Comparison of ENCODE assay signal across 8 cellular contexts in genomic region chr19:1324792-1325567, GRCh38. TPM values are rescaled to one million over a fixed set of nuclear protein-coding genes. Genes with fewer than 3 reads are reported as not detected.
DNase-seq lines count a peak whose midpoint lies in the region; ATAC-seq and TF ChIP-seq lines count a peak whose summit lies in the region.

No MANE protein-coding gene starts in this region.

- no peak overlapping the region for H3K4me3 Mint-ChIP-seq in activated naive CD8-positive, alpha-beta T cell treated with anti-CD3 and anti-CD28 coated beads, Interleukin-2, amount 10 ng/mL, durations not matched to agents 7 days and 5 days

- peaks cover 0 to 61% (median 13%) of the 10 kb centered on the region in 3 donors for H3K27me3 ChIP-seq in psoas muscle (ENCODE audit: insufficient read depth in 3 of 3, low read length in 2 of 3)

- H3K4me1 Mint-ChIP-seq in activated naive CD8-positive, alpha-beta T cell treated with anti-CD3 and anti-CD28 coated beads, Interleukin-2, amount 10 ng/mL, durations not matched to agents 7 days and 5 days: no peaks in the 10 kb centered on the region

- H3K27ac ChIP-seq in psoas muscle: no peak overlapping the region

- H3K27me3 Mint-ChIP-seq in activated naive CD8-positive, alpha-beta T cell treated with anti-CD3 and anti-CD28 coated beads, Interleukin-2, amount 10 ng/mL, durations not matched to agents 7 days and 5 days: peaks cover 31% of the 10 kb centered on the region

- H3K36me3 Mint-ChIP-seq in activated naive CD8-positive, alpha-beta T cell treated with anti-CD3 and anti-CD28 coated beads, Interleukin-2, amount 10 ng/mL, durations not matched to agents 7 days and 5 days: no peaks in the 10 kb centered on the region

- POLR2A ChIA-PET in activated naive CD8-positive, alpha-beta T cell treated with anti-CD3 and anti-CD28 coated beads, Interleukin-2, amount 10 ng/mL, durations not matched to agents 7 days and 5 days (lab: Charles Lee): no interaction called here

- H3K9me3 ChIP-seq in psoas muscle: no peaks in the 10 kb centered on the region

- WGBS in psoas muscle, 3 donors: 2 to 3% (median 2%) methylated on average over 53 to 66 of the region's 66 CpGs

- ATAC-seq in activated naive CD8-positive, alpha-beta T cell treated with anti-CD3 and anti-CD28 coated beads, Interleukin-2, amount 10 ng/mL, durations not matched to agents 7 days and 5 days (ENCODE audit: low read depth): peak; percentile 47
- ATAC-seq in Right ventricle myocardium superior (ENCODE audit: poor library complexity) (peak; percentile 84), psoas muscle (peak in 3 of 4 donors; percentile 34 to 79 (median 57)), HG03280 (IDR thresholded peaks at IDR 0.05; ENCODE audit: unreplicated experiment) (no peak), HG02884 (IDR thresholded peaks at IDR 0.05; ENCODE audit: unreplicated experiment) (no peak), GM19452 (IDR thresholded peaks at IDR 0.05; ENCODE audit: unreplicated experiment) (no peak)

- peak overlapping the region; percentile 55 for H3K4me3 ChIP-seq in psoas muscle

- H3K27ac Mint-ChIP-seq in activated naive CD8-positive, alpha-beta T cell treated with anti-CD3 and anti-CD28 coated beads, Interleukin-2, amount 10 ng/mL, durations not matched to agents 7 days and 5 days: no peak overlapping the region

- H3K9me3 Mint-ChIP-seq in activated naive CD8-positive, alpha-beta T cell treated with anti-CD3 and anti-CD28 coated beads, Interleukin-2, amount 10 ng/mL, durations not matched to agents 7 days and 5 days: no peaks in the 10 kb centered on the region

- peaks cover 10% of the 10 kb centered on the region for H3K4me1 ChIP-seq in psoas muscle

- no peaks in the 10 kb centered on the region for H3K36me3 ChIP-seq in psoas muscle (ENCODE audit: insufficient read depth in 1 of 2, low read depth in 1 of 2)

- intact Hi-C loops in Right ventricle myocardium superior (cut with DNase I): no loop called here
- intact Hi-C loops in psoas muscle (cut with DNase I): loop anchor here in 1 of 2 donors (5.0 kb wide), 1 partner anchor 47 kb away; no protein-coding TSS in a partner anchor

- no peak for TF ChIP-seq CTCF in psoas muscle (IDR thresholded peaks at IDR 0.05)

- DNase-seq in Daoy (ENCODE audit: low read depth): peak; percentile 89
- DNase-seq in NCI-H146 (lab: John Stamatoyannopoulos, UW): peak; percentile 70
- no peak for DNase-seq in activated naive CD8-positive, alpha-beta T cell treated with anti-CD3 and anti-CD28 coated beads, Interleukin-2, amount 10 ng/mL, durations not matched to agents 7 days and 5 days
- peak; percentile 61 for DNase-seq in Right ventricle myocardium superior
- DNase-seq in psoas muscle: peak; percentile 65 to 78

RNA-seq across cellular contexts. Expression of gene EFNA2, which starts 39.3 kb away (rescaled TPM):
- total RNA-seq in Daoy (2014; rRNA removed; shearing (Covaris generic)): 0.17 and 0.21 TPM in 2 replicates
- not detected for total RNA-seq in activated naive CD8-positive, alpha-beta T cell treated with anti-CD3 and anti-CD28 coated beads, Interleukin-2, amount 10 ng/mL, durations not matched to agents 7 days and 5 days
- total RNA-seq in Right ventricle myocardium superior (not detected), psoas muscle (not detected)
- polyA plus RNA-seq in psoas muscle: not detected

RNA-seq across cellular contexts. Expression of gene FAM174C, which starts 49.6 kb away (rescaled TPM):
- total RNA-seq in Daoy (2014; rRNA removed; shearing (Covaris generic)): 59.0 and 104 TPM in 2 replicates
- total RNA-seq in activated naive CD8-positive, alpha-beta T cell treated with anti-CD3 and anti-CD28 coated beads, Interleukin-2, amount 10 ng/mL, durations not matched to agents 7 days and 5 days: 10 to 100 TPM; 44.5 to 48.3 TPM
- total RNA-seq in Right ventricle myocardium superior (12.4 TPM), psoas muscle (10 to 100 TPM in 3 of 4 donors, 1 to 10 TPM in 1; 9.0 to 18.1 (median 14.0) TPM)
- polyA plus RNA-seq in psoas muscle: 10 to 100 TPM; 21.8 to 88.8 (median 47.6) TPM

RNA-seq across cellular contexts. Expression of gene CIRBP, which starts 55.8 kb away (rescaled TPM):
- 234 and 288 TPM in 2 replicates for total RNA-seq in Daoy (2014; rRNA removed; shearing (Covaris generic))
- total RNA-seq in activated naive CD8-positive, alpha-beta T cell treated with anti-CD3 and anti-CD28 coated beads, Interleukin-2, amount 10 ng/mL, durations not matched to agents 7 days and 5 days: 100 to 1,000 TPM; 327 to 342 TPM
- total RNA-seq in Right ventricle myocardium superior: 219 TPM
- total RNA-seq in psoas muscle: 100 to 1,000 TPM; 137 to 591 (median 245) TPM
- polyA plus RNA-seq in psoas muscle: 100 to 1,000 TPM; 249 to 321 (median 317) TPM

RNA-seq across cellular contexts. Expression of gene NDUFS7, which starts 58.7 kb away (rescaled TPM):
- 91.7 and 124 TPM in 2 replicates for total RNA-seq in Daoy (2014; rRNA removed; shearing (Covaris generic))
- total RNA-seq in activated naive CD8-positive, alpha-beta T cell treated with anti-CD3 and anti-CD28 coated beads, Interleukin-2, amount 10 ng/mL, durations not matched to agents 7 days and 5 days: 100 to 1,000 TPM; 103 to 106 TPM
- total RNA-seq in Right ventricle myocardium superior: 461 TPM
- 100 to 1,000 TPM; 230 to 338 (median 308) TPM for total RNA-seq in psoas muscle
- 100 to 1,000 TPM; 177 to 423 (median 294) TPM for polyA plus RNA-seq in psoas muscle

Comparison
In these comparisons a context has a peak if more than half of its experiments do, and no peak if none do; other contexts are left out.
1. ATAC-seq: peak in activated naive CD8-positive, alpha-beta T cell treated with anti-CD3 and anti-CD28 coated beads, Interleukin-2, amount 10 ng/mL, durations not matched to agents 7 days and 5 days (single experiment), Right ventricle myocardium superior (single experiment) and psoas muscle (3 of 4); none in HG03280 (single experiment), HG02884 (single experiment) and GM19452 (single experiment).